13 cellular contexts compared by ENCODE assay signal in the genomic region with DNA sequence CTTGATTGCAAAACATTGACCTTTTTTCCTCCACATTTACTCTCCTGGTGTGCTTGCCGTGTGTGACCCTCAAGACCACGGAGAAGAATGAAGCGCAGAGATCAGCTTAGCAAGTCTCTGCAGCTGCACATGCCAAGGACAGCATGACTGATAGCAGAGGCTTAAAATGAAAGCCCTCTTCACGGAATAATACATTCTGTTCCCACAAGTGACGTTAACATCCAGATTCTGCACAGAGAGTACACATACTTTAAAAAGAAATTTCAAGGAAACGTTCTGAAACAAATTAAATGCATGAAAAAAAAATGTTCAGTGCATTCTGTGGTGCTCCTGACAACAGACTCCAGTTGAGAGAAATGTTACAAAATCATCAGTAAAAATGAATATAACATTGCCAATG.
DNase-seq lines count a peak whose midpoint lies in the region; ATAC-seq and TF ChIP-seq lines count a peak whose summit lies in the region.
"Had no signal": no experiment of that assay in that cellular context is flagged by ENCODE, and none has a peak within 500 bp of the region (broad histone marks: within the 10 kb centered on the region; RNA-seq: fewer than 3 reads in every experiment).

No MANE protein-coding gene starts in this region.

- H3K4me3 ChIP-seq in WERI-Rb-1 (ENCODE audit: low read depth, low read length) (no peak overlapping the region), esophagus muscularis mucosa (no peak overlapping the region), gastrocnemius medialis (peak overlapping the region in 1 of 4 donors; percentile 22)
- H3K4me3 ChIP-seq: SK-N-MC, vagina had no signal

- no peaks in the 10 kb centered on the region for H3K27me3 ChIP-seq in WERI-Rb-1 (ENCODE audit: insufficient read depth, low read depth, severe bottlenecking)
- H3K27me3 ChIP-seq in esophagus muscularis mucosa, result no peaks in the 10 kb centered on the region
- no peaks in the 10 kb centered on the region for H3K27me3 ChIP-seq in gastrocnemius medialis
- H3K27me3 ChIP-seq: vagina had no signal

- H3K4me1 ChIP-seq in esophagus muscularis mucosa (peaks cover 14 to 25% (median 19%) of the 10 kb centered on the region in 4 donors), gastrocnemius medialis (peaks cover 11 to 21% of the 10 kb centered on the region in 2 donors)
- H3K4me1 ChIP-seq: vagina had no signal

- no peak for TF ChIP-seq CTCF in WERI-Rb-1 (IDR thresholded peaks at IDR 0.05; ENCODE audit: low read depth, low read length)
- TF ChIP-seq CTCF in esophagus muscularis mucosa (IDR thresholded peaks at IDR 0.05), result no peak
- no peak for TF ChIP-seq CTCF in gastrocnemius medialis (IDR thresholded peaks at IDR 0.05 in 4 of 5, conservative IDR thresholded peaks at IDR 0.05 in 1 of 5)

- no peaks in the 10 kb centered on the region for H3K36me3 Mint-ChIP-seq in activated T-cell treated with anti-CD3 and anti-CD28 coated beads, Interleukin-2, amount 50 U/mL, for 24 hours (ENCODE audit: low read depth)
- H3K36me3 Mint-ChIP-seq: activated naive CD8-positive, alpha-beta T cell had no signal

- ATAC-seq in gastrocnemius medialis, result peak; percentile 41 to 66

- peaks cover 2% of the 10 kb centered on the region for H3K9me3 Mint-ChIP-seq in activated T-cell treated with anti-CD3 and anti-CD28 coated beads, Interleukin-2, amount 50 U/mL, for 24 hours

- no peak overlapping the region for H3K27ac Mint-ChIP-seq in activated T-cell treated with anti-CD3 and anti-CD28 coated beads, Interleukin-2, amount 50 U/mL, for 24 hours
- H3K27ac Mint-ChIP-seq: activated naive CD8-positive, alpha-beta T cell had no signal

- H3K27ac ChIP-seq in WERI-Rb-1 (no peak overlapping the region), esophagus muscularis mucosa (replicated peaks in 1 of 4) (peak overlapping the region; percentile 48 to 58 (median 54)), gastrocnemius medialis (no peak overlapping the region)
- H3K27ac ChIP-seq: SK-N-MC, vagina had no signal

- H3K36me3 ChIP-seq in WERI-Rb-1 (no peaks in the 10 kb centered on the region), esophagus muscularis mucosa (no peaks in the 10 kb centered on the region), gastrocnemius medialis (no peaks in the 10 kb centered on the region)
- H3K36me3 ChIP-seq: vagina had no signal

- H3K9me3 ChIP-seq in WERI-Rb-1 (ENCODE audit: severe bottlenecking) (no peaks in the 10 kb centered on the region), esophagus muscularis mucosa (no peaks in the 10 kb centered on the region), gastrocnemius medialis (no peaks in the 10 kb centered on the region)
- H3K9me3 ChIP-seq: vagina had no signal

- 41% methylated on average over 6 of the region's 6 CpGs for WGBS in esophagus muscularis mucosa

- peak; percentile 68 for DNase-seq in WERI-Rb-1
- DNase-seq in esophagus muscularis mucosa (ENCODE audit: extremely low spot score), result no peak
- DNase-seq in left kidney (ENCODE audit: low read depth, low spot score), result peak; percentile 15
- DNase-seq in gastrocnemius medialis, result no peak
- no peak for DNase-seq in NCI-H1930 (lab: John Stamatoyannopoulos, UW)
- DNase-seq in effector CD4-positive, alpha-beta T cell, result no peak
- no peak for DNase-seq in RPMI8226
- DNase-seq in activated T-cell treated with anti-CD3 and anti-CD28 coated beads, Interleukin-2, amount 50 U/mL, for 24 hours, result no peak
- DNase-seq: HCEC 1CT, NCI-H2081 had no signal

- in situ Hi-C loops in gastrocnemius medialis (cut with MboI; ENCODE audit: low sequenced_read_pairs in 4 of 4), result loop anchor here in 3 of 4 donors (10.0 to 25.0 kb wide), 4 partner anchors 144 to 1056 kb away; no protein-coding TSS in a partner anchor

- H3K4me3 Mint-ChIP-seq in activated T-cell treated with anti-CD3 and anti-CD28 coated beads, Interleukin-2, amount 50 U/mL, for 24 hours, result no peak overlapping the region
- H3K4me3 Mint-ChIP-seq: activated naive CD8-positive, alpha-beta T cell had no signal

- no peaks in the 10 kb centered on the region for H3K27me3 Mint-ChIP-seq in activated T-cell treated with anti-CD3 and anti-CD28 coated beads, Interleukin-2, amount 50 U/mL, for 24 hours
- H3K27me3 Mint-ChIP-seq: activated naive CD8-positive, alpha-beta T cell had no signal

- H3K4me1 Mint-ChIP-seq in activated T-cell treated with anti-CD3 and anti-CD28 coated beads, Interleukin-2, amount 50 U/mL, for 24 hours (ENCODE audit: low read depth), result no peaks in the 10 kb centered on the region

- TF ChIP-seq POLR2A in esophagus muscularis mucosa (IDR thresholded peaks at IDR 0.05; ENCODE audit: low read depth) (no peak), gastrocnemius medialis (IDR thresholded peaks at IDR 0.05) (no peak)

- peak; percentile 93 for TF ChIP-seq EP300 in esophagus muscularis mucosa (IDR thresholded peaks at IDR 0.05)

- intact Hi-C loops in esophagus muscularis mucosa (cut with DNase I) (loop anchor here (10.0 kb wide), 2 partner anchors 86 to 504 kb away; no protein-coding TSS in a partner anchor), gastrocnemius medialis (cut with DNase I; ENCODE audit: low total_unique reads) (loop anchor here (5.0 kb wide), 2 partner anchors 359 to 501 kb away; no protein-coding TSS in a partner anchor)

Comparison
In these comparisons a context has a peak if more than half of its experiments do, and no peak if none do; other contexts are left out.
1. DNase-seq: peak in WERI-Rb-1 (single experiment) and left kidney (single experiment); none in esophagus muscularis mucosa (single experiment), gastrocnemius medialis (0 of 2), NCI-H1930 (0 of 2), effector CD4-positive, alpha-beta T cell (single experiment), RPMI8226 (single experiment) and activated T-cell treated with anti-CD3 and anti-CD28 coated beads, Interleukin-2, amount 50 U/mL, for 24 hours (single experiment).
2. H3K27ac ChIP-seq: peak in esophagus muscularis mucosa (4 of 4); none in WERI-Rb-1 (single experiment) and gastrocnemius medialis (0 of 4).